Comparison of ENCODE assay signal across 1 cellular context in the genomic region with DNA sequence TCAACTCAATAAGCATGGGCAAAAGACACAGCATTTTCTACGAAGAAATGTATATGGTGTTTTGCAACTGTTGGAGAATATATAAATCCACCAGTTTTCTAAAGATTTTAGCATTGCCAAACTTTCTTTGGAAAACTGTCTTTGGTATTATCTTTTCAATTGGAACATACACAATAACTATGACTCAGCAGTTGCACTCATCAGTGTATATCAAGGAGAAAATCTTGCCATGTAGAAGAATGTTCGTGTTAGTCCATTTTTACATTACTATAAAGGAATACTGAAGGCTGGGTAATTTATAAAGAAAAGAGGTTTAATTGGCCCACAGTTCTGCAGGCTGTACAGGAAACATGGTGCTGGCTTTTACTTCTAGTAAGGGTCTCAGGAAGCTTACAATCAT.
TF ChIP-seq lines count a peak whose summit lies in the region.

No MANE protein-coding gene starts in this region.

TF ChIP-seq in A549, 52 proteins besides CTCF, POLR2A, EP300 and RAD21 (continued from another document):
- TF ChIP-seq BCL3 (IDR thresholded peaks at IDR 0.05): no peak
- no peak for TF ChIP-seq RCOR1 (IDR thresholded peaks at IDR 0.05; ENCODE audit: low read depth, low read length)
- no peak for TF ChIP-seq EHF (CRISPR knock-in tag; IDR thresholded peaks at IDR 0.05)
- no peak for TF ChIP-seq RARB (CRISPR knock-in tag; IDR thresholded peaks at IDR 0.05)
- peak; percentile 73 for TF ChIP-seq MAFK (IDR thresholded peaks at IDR 0.05; ENCODE audit: partially characterized antibody)
- TF ChIP-seq ZNF302 (CRISPR knock-in tag; IDR thresholded peaks at IDR 0.05): no peak
- TF ChIP-seq CBX2 (IDR thresholded peaks at IDR 0.05; ENCODE audit: borderline replicate concordance, low read depth): no peak
TF ChIP-seq in A549: peak in this region for 2.
